Comparison of ENCODE assay signal across 26 cellular contexts in the genomic region with DNA sequence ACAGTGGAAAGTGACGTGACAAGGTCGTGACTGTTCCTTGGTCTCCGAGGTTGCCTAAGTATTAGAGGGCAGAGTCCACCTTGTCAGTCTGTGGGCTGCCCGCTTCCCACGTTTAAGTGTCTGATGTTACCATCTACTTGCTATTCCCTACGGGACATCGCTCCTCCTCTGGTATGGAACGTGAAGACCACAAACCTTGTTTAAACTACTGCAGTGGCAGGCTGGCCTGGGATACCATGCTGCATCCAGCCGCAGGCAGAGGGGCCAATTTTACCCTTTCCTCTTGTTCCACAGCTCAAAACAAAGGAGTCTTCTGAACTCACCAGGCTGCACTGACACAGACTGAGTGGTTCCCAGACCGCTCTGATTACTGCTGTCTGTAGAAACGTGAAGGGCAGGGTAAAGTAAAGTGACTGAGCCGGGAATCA.
A peak's percentile ranks its signal among the peaks of the same experiment; 100 is the strongest.
DNase-seq lines count a peak whose midpoint lies in the region; ATAC-seq, FAIRE-seq and TF ChIP-seq lines count a peak whose summit lies in the region.
"Had no signal": no experiment of that assay in that cellular context is flagged by ENCODE, and none has a peak within 500 bp of the region (broad histone marks: within the 10 kb centered on the region; RNA-seq: fewer than 3 reads in every experiment).

No MANE protein-coding gene starts in this region.

- H3K27ac ChIP-seq in coronary artery: peak overlapping the region; percentile 80 to 92
- peak overlapping the region in 1 of 2 donors; percentile 11 for H3K27ac ChIP-seq in small intestine (ENCODE audit: low read depth in 1 of 2, low read length in 1 of 2)
- H3K27ac ChIP-seq in PC-9: no peak overlapping the region
- H3K27ac ChIP-seq: SJSA1, transverse colon had no signal

- peak overlapping the region; percentile 52 for H3K4me3 ChIP-seq in coronary artery
- H3K4me3 ChIP-seq in small intestine (ENCODE audit: low read depth in 1 of 2, low read length in 2 of 2): no peak overlapping the region
- H3K4me3 ChIP-seq in PC-9: no peak overlapping the region
- H3K4me3 ChIP-seq: GM12878, SJSA1, smooth muscle cell, transverse colon had no signal

- H3K27me3 ChIP-seq in small intestine (ENCODE audit: control insufficient read depth in 2 of 2, insufficient read depth in 2 of 2, low read length in 2 of 2): no peaks in the 10 kb centered on the region
- H3K27me3 ChIP-seq in PC-9 (ENCODE audit: insufficient read depth, low read depth): no peaks in the 10 kb centered on the region
- H3K27me3 ChIP-seq: SJSA1, transverse colon had no signal

- FAIRE-seq in small intestine (lab: Jason Lieb, UNC): no peak
- FAIRE-seq: endothelial cell of umbilical vein, GM12878, GM19239, kidney had no signal

- peak overlapping the region; percentile 6 to 40 (median 19) for H3K4me3 Mint-ChIP-seq in nephron
- H3K4me3 Mint-ChIP-seq: activated CD4-positive, alpha-beta memory T cell treated with anti-CD3 and anti-CD28 coated beads, Interleukin-2, amount 10 ng/mL, durations not matched to agents 7 days and 5 days; activated naive CD4-positive, alpha-beta T cell treated with anti-CD3 and anti-CD28 coated beads for 36 hours; activated T-cell treated with anti-CD3 and anti-CD28 coated beads, Interleukin-2, amount 50 U/mL, for 24 hours; CD8-positive, alpha-beta T cell; dendritic cell treated with granulocyte-macrophage colony-stimulating factor and Interleukin-4, amounts not matched to agents 40 ng/mL and 50 ng/mL, for 4 days; stimulated activated naive CD8-positive, alpha-beta T cell treated with anti-CD3 and anti-CD28 coated beads, Interleukin-15, Interleukin-2, amounts not matched to agents 100 ng/mL and 50 ng/mL, for 24 hours had no signal

- H3K27ac Mint-ChIP-seq in nephron: peak overlapping the region; percentile 28 to 86 (median 70)
- H3K27ac Mint-ChIP-seq: activated CD4-positive, alpha-beta memory T cell treated with anti-CD3 and anti-CD28 coated beads, Interleukin-2, amount 10 ng/mL, durations not matched to agents 7 days and 5 days; activated naive CD4-positive, alpha-beta T cell treated with anti-CD3 and anti-CD28 coated beads for 36 hours; activated T-cell treated with anti-CD3 and anti-CD28 coated beads, Interleukin-2, amount 50 U/mL, for 24 hours; CD8-positive, alpha-beta T cell; dendritic cell treated with granulocyte-macrophage colony-stimulating factor and Interleukin-4, amounts not matched to agents 40 ng/mL and 50 ng/mL, for 4 days; stimulated activated naive CD8-positive, alpha-beta T cell treated with anti-CD3 and anti-CD28 coated beads, Interleukin-15, Interleukin-2, amounts not matched to agents 100 ng/mL and 50 ng/mL, for 24 hours had no signal

- POLR2A ChIA-PET in PC-9 (lab: Charles Lee; ENCODE audit: unreplicated experiment): no interaction called here

- BruUV-seq in PC-9 (replicated peaks; lab: Mats Ljungman, UMichigan): no TSS peak

- ATAC-seq in activated CD4-positive, CD25-positive, alpha-beta regulatory T cell treated with anti-CD3 and anti-CD28 coated beads, Interleukin-2, amount 50 U/mL, for 24 hours: no peak
- ATAC-seq: CD8-positive, alpha-beta T cell; GM12878 had no signal

- no peaks in the 10 kb centered on the region for H3F3A ChIP-seq in PC-9 (ENCODE audit: insufficient read depth, low read depth)

- no peak overlapping the region for H3K4me2 ChIP-seq in PC-9
- H3K4me2 ChIP-seq: smooth muscle cell had no signal

- H3K79me2 ChIP-seq in PC-9 (ENCODE audit: low read depth): no peaks in the 10 kb centered on the region

- 70 to 85% (median 80%) methylated on average over 12 of the region's 12 CpGs for WGBS in small intestine, 3 donors

- TF ChIP-seq CTCF in coronary artery (IDR thresholded peaks at IDR 0.05) (no peak), nephron (IDR thresholded peaks at IDR 0.05; ENCODE audit: unreplicated experiment in 3 of 3) (no peak), PC-9 (conservative IDR thresholded peaks at IDR 0.05) (no peak)

- CTCF ChIA-PET in PC-9 (lab: Charles Lee): no interaction called here

- no peaks in the 10 kb centered on the region for H3K9me3 Mint-ChIP-seq in nephron
- H3K9me3 Mint-ChIP-seq: activated CD4-positive, alpha-beta memory T cell treated with anti-CD3 and anti-CD28 coated beads, Interleukin-2, amount 10 ng/mL, durations not matched to agents 7 days and 5 days; activated naive CD4-positive, alpha-beta T cell treated with anti-CD3 and anti-CD28 coated beads for 36 hours; CD8-positive, alpha-beta T cell; dendritic cell treated with granulocyte-macrophage colony-stimulating factor and Interleukin-4, amounts not matched to agents 40 ng/mL and 50 ng/mL, for 4 days had no signal

- no peaks in the 10 kb centered on the region for H4K20me1 ChIP-seq in PC-9 (ENCODE audit: insufficient read depth)

- in situ Hi-C loops in SK-MEL-5 (cut with HindIII; ENCODE audit: low pct_unique_long_range_greater_than_20kb, low sequenced_read_pairs): no loop called here

- intact Hi-C loops in PC-9 (cut with micrococcal nuclease; ENCODE audit: unreplicated experiment): no loop called here

- no peak overlapping the region for H2AFZ ChIP-seq in PC-9

- H3K9me3 ChIP-seq in small intestine (ENCODE audit: control insufficient read depth, low read depth): no peaks in the 10 kb centered on the region
- H3K9me3 ChIP-seq in PC-9 (ENCODE audit: insufficient read depth, low read depth): no peaks in the 10 kb centered on the region
- H3K9me3 ChIP-seq: SJSA1, transverse colon had no signal

- peaks cover 11% of the 10 kb centered on the region for H3K27me3 Mint-ChIP-seq in nephron (ENCODE audit: low read depth)
- H3K27me3 Mint-ChIP-seq: activated CD4-positive, alpha-beta memory T cell treated with anti-CD3 and anti-CD28 coated beads, Interleukin-2, amount 10 ng/mL, durations not matched to agents 7 days and 5 days; activated T-cell treated with anti-CD3 and anti-CD28 coated beads, Interleukin-2, amount 50 U/mL, for 24 hours; dendritic cell treated with granulocyte-macrophage colony-stimulating factor and Interleukin-4, amounts not matched to agents 40 ng/mL and 50 ng/mL, for 4 days; stimulated activated naive CD8-positive, alpha-beta T cell treated with anti-CD3 and anti-CD28 coated beads, Interleukin-15, Interleukin-2, amounts not matched to agents 100 ng/mL and 50 ng/mL, for 24 hours had no signal

- H3K9me2 ChIP-seq in PC-9 (ENCODE audit: insufficient read depth): no peaks in the 10 kb centered on the region

- H3K36me3 Mint-ChIP-seq in nephron (ENCODE audit: low read depth): peaks cover 6% of the 10 kb centered on the region
- H3K36me3 Mint-ChIP-seq: CD8-positive, alpha-beta T cell had no signal

- peaks cover 0 to 2% of the 10 kb centered on the region in 2 donors for H3K36me3 ChIP-seq in small intestine (ENCODE audit: control insufficient read depth in 2 of 2, insufficient read depth in 2 of 2, low read length in 2 of 2)
- no peaks in the 10 kb centered on the region for H3K36me3 ChIP-seq in PC-9 (ENCODE audit: low read depth)
- H3K36me3 ChIP-seq: SJSA1, transverse colon had no signal

- peaks cover 0 to 2% of the 10 kb centered on the region in 2 donors for H3K4me1 ChIP-seq in small intestine (ENCODE audit: control insufficient read depth in 2 of 2, insufficient read depth in 1 of 2, low read depth in 1 of 2, low read length in 1 of 2)
- peaks cover 12% of the 10 kb centered on the region; the same call in 1 of the 2 replicates for H3K4me1 ChIP-seq in PC-9 (replicated peaks; ENCODE audit: insufficient read depth)
- H3K4me1 ChIP-seq: transverse colon had no signal

- H3K4me1 Mint-ChIP-seq in nephron: peaks cover 36% of the 10 kb centered on the region
- H3K4me1 Mint-ChIP-seq: activated CD4-positive, alpha-beta memory T cell treated with anti-CD3 and anti-CD28 coated beads, Interleukin-2, amount 10 ng/mL, durations not matched to agents 7 days and 5 days had no signal

- peak; percentile 73 for DNase-seq in SK-MEL-5 (ENCODE audit: low read depth, low spot score)
- DNase-seq in coronary artery (ENCODE audit: low spot score): no peak
- DNase-seq in small intestine: peak; percentile 67
- no peak for DNase-seq in cortex of kidney (lab: John Stamatoyannopoulos, UW)
- DNase-seq in PC-9: no peak
- DNase-seq in RKO (ENCODE audit: low spot score): no peak
- DNase-seq: activated CD4-positive, alpha-beta memory T cell treated with anti-CD3 and anti-CD28 coated beads, Interleukin-2, amount 10 ng/mL, durations not matched to agents 7 days and 5 days; activated naive CD4-positive, alpha-beta T cell treated with anti-CD3 and anti-CD28 coated beads for 36 hours; activated T-cell treated with anti-CD3 and anti-CD28 coated beads, Interleukin-2, amount 50 U/mL, for 24 hours; anterior cingulate cortex; CD8-positive, alpha-beta T cell; foreskin fibroblast; kidney; MM.1S; NCI-H1436 treated with DMSO at 0.1 percent for 48 hours; stimulated activated CD4-positive, alpha-beta T cell treated with anti-CD3 and anti-CD28 coated beads, Interleukin-4, amount 100 ng/mL, for 24 hours; transverse colon had no signal

Comparison
In these comparisons a context has a peak if more than half of its experiments do, and no peak if none do; other contexts are left out.
1. DNase-seq: peak in SK-MEL-5 (single experiment) and small intestine (single experiment); none in coronary artery (single experiment), cortex of kidney (single experiment), PC-9 (0 of 2) and RKO (single experiment).